8 cellular contexts compared by ENCODE assay signal in the genomic region with DNA sequence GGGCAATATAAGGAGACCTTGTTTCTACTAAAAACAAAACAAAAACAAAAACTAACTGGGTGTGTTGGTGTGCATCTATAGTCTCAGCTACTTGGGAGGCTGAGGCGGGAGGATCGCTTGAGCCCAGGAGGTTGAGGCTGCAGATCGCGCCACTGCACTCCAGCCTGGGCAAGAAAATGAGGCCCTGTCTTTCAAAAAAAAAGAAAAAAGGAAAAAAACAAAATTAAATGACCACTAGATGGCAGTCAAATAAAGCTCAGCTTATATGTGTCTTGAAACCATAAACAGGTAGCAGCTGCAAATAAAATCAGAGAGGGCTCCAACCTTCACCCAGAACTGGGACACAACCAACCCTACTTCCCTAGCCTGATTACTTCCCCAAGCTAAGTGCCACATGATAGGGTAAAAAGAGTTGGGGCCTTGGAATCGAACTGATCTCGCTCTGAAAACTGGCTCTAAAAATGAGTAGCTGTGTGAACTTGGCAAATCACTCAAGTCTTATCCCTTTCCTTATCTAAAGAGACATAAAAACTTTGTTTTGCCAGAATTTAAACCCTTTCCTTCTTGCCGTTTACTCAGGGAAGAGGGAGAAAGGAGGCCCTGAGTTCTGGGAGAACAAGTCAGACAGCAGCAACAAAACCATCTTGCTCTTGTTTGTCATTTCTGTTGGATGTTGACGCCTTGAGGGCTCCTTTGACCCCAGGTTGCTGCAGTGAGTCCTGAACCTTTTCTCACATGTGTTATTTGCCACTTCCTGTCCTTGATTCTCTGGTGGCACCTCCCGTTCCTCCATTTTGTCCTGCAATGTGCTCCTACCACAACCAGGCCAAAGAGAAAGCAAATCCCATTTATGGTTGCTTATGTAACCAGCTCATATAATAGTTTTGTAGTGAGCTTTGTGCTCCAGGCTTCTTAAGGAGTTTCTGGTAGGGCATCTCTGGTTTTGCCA.
DNase-seq lines count a peak whose midpoint lies in the region; ATAC-seq and TF ChIP-seq lines count a peak whose summit lies in the region.

No MANE protein-coding gene starts in this region.

- H3K79me2 ChIP-seq in smooth muscle cell (ENCODE audit: low read depth): no peaks in the 10 kb centered on the region

- H3K4me1 ChIP-seq in smooth muscle cell (ENCODE audit: low read depth): peaks cover 11% of the 10 kb centered on the region

- intact Hi-C loops in left ventricle myocardium superior (cut with micrococcal nuclease): loop anchor here (2.0 to 5.0 kb wide), 2 partner anchors 101 to 149 kb away; no protein-coding TSS in a partner anchor

- no peak overlapping the region for H3K27ac ChIP-seq in AG04450 (ENCODE audit: low read depth, low read length)
- H3K27ac ChIP-seq in smooth muscle cell (ENCODE audit: low read depth): no peak overlapping the region

- no peaks in the 10 kb centered on the region for H3K36me3 Mint-ChIP-seq in activated naive CD8-positive, alpha-beta T cell treated with anti-CD3 and anti-CD28 coated beads, Interleukin-2, amount 10 ng/mL, durations not matched to agents 7 days and 5 days

- H3F3A ChIP-seq in smooth muscle cell (ENCODE audit: low read depth): peaks cover 23% of the 10 kb centered on the region

- ATAC-seq in HG02973 (IDR thresholded peaks at IDR 0.05; ENCODE audit: unreplicated experiment) (peak; percentile 52), left ventricle myocardium superior (peak; percentile 65)
- peak; percentile 76 for ATAC-seq in activated naive CD8-positive, alpha-beta T cell treated with anti-CD3 and anti-CD28 coated beads, Interleukin-2, amount 10 ng/mL, durations not matched to agents 7 days and 5 days (ENCODE audit: low read depth)

- no peaks in the 10 kb centered on the region for H4K20me1 ChIP-seq in smooth muscle cell (ENCODE audit: low read depth)

- H3K4me3 Mint-ChIP-seq in activated naive CD8-positive, alpha-beta T cell treated with anti-CD3 and anti-CD28 coated beads, Interleukin-2, amount 10 ng/mL, durations not matched to agents 7 days and 5 days: no peak overlapping the region

- no peak overlapping the region for H3K4me2 ChIP-seq in smooth muscle cell

- no peaks in the 10 kb centered on the region for H3K36me3 ChIP-seq in smooth muscle cell (ENCODE audit: low read depth)

- no peaks in the 10 kb centered on the region for H3K27me3 Mint-ChIP-seq in activated naive CD8-positive, alpha-beta T cell treated with anti-CD3 and anti-CD28 coated beads, Interleukin-2, amount 10 ng/mL, durations not matched to agents 7 days and 5 days

- H3K27me3 ChIP-seq in AG04450 (ENCODE audit: control insufficient read depth, insufficient read depth, low read length) (no peaks in the 10 kb centered on the region), smooth muscle cell (ENCODE audit: low read depth) (no peaks in the 10 kb centered on the region)

- H3K9ac ChIP-seq in smooth muscle cell (ENCODE audit: low read depth): no peak overlapping the region

- H3K4me3 ChIP-seq in AG04450 (ENCODE audit: low read depth, low read length) (no peak overlapping the region), smooth muscle cell (no peak overlapping the region)

- CTCF ChIA-PET in AG04450 (lab: Charles Lee): interaction anchor here (0.5 to 3.6 kb wide), 49 partner anchors 9 to 1779 kb away, joined by 3 to 77 read pairs (median 4); a partner anchor contains a TSS

- POLR2A ChIA-PET in AG04450 (lab: Yijun Ruan, JAX): interaction anchor here (0.7 kb wide), 1 partner anchor 148 kb away, joined by 4 read pairs; no protein-coding TSS in a partner anchor
- POLR2A ChIA-PET in activated naive CD8-positive, alpha-beta T cell treated with anti-CD3 and anti-CD28 coated beads, Interleukin-2, amount 10 ng/mL, durations not matched to agents 7 days and 5 days (lab: Charles Lee): interaction anchor here (1.3 to 2.7 kb wide), 4 partner anchors 25 to 217 kb away, joined by 3 to 12 read pairs (median 8); a partner anchor contains a TSS

- peaks cover 9% of the 10 kb centered on the region for H3K4me1 Mint-ChIP-seq in activated naive CD8-positive, alpha-beta T cell treated with anti-CD3 and anti-CD28 coated beads, Interleukin-2, amount 10 ng/mL, durations not matched to agents 7 days and 5 days

- H2AFZ ChIP-seq in smooth muscle cell (ENCODE audit: low read depth): no peak overlapping the region

- peak overlapping the region; percentile 72 for H3K27ac Mint-ChIP-seq in activated naive CD8-positive, alpha-beta T cell treated with anti-CD3 and anti-CD28 coated beads, Interleukin-2, amount 10 ng/mL, durations not matched to agents 7 days and 5 days

- peaks cover 2% of the 10 kb centered on the region for H3K9me3 Mint-ChIP-seq in activated naive CD8-positive, alpha-beta T cell treated with anti-CD3 and anti-CD28 coated beads, Interleukin-2, amount 10 ng/mL, durations not matched to agents 7 days and 5 days

- DNase-seq in AG04450 (ENCODE audit: low read depth, low spot score) (no peak), NCI-H2227 treated with DMSO at 0.1 percent for 48 hours (lab: John Stamatoyannopoulos, UW) (peak; percentile 39), left ventricle myocardium superior (no peak), smooth muscle cell (lab: John Stamatoyannopoulos, UW; ENCODE audit: unreplicated experiment) (no peak), T1000 (lab: John Stamatoyannopoulos, UW) (no peak)
- DNase-seq in activated naive CD8-positive, alpha-beta T cell treated with anti-CD3 and anti-CD28 coated beads, Interleukin-2, amount 10 ng/mL, durations not matched to agents 7 days and 5 days: peak; percentile 34

- TF ChIP-seq CTCF in AG04450 (IDR thresholded peaks at IDR 0.05; ENCODE audit: low read depth, low read length) (peak; percentile 62), GM12873 (IDR thresholded peaks at IDR 0.05; ENCODE audit: insufficient read depth, low read depth, low read length, missing control alignments) (peak; percentile 51), smooth muscle cell (IDR thresholded peaks at IDR 0.05; ENCODE audit: borderline replicate concordance, insufficient read depth, poor library complexity, severe bottlenecking) (peak; percentile 66)

- 45% methylated on average over 9 of the region's 9 CpGs for WGBS in smooth muscle cell (ENCODE audit: low lambda C conversion rate)

- H3K9me3 ChIP-seq in AG04450 (ENCODE audit: control insufficient read depth, insufficient read depth, low read length): no peaks in the 10 kb centered on the region
- no peaks in the 10 kb centered on the region for H3K9me3 ChIP-seq in smooth muscle cell (replicated peaks; ENCODE audit: low read depth)

Comparison
In these comparisons a context has a peak if more than half of its experiments do, and no peak if none do; other contexts are left out.
1. DNase-seq: peak in NCI-H2227 treated with DMSO at 0.1 percent for 48 hours (single experiment) and activated naive CD8-positive, alpha-beta T cell treated with anti-CD3 and anti-CD28 coated beads, Interleukin-2, amount 10 ng/mL, durations not matched to agents 7 days and 5 days (single experiment); none in AG04450 (single experiment), left ventricle myocardium superior (single experiment), smooth muscle cell (single experiment) and T1000 (single experiment).
2. Peak in every context shown above with its lines, with median percentiles within 50 percentile points of each other: CTCF ChIP-seq and ATAC-seq.